In the genomic region with DNA sequence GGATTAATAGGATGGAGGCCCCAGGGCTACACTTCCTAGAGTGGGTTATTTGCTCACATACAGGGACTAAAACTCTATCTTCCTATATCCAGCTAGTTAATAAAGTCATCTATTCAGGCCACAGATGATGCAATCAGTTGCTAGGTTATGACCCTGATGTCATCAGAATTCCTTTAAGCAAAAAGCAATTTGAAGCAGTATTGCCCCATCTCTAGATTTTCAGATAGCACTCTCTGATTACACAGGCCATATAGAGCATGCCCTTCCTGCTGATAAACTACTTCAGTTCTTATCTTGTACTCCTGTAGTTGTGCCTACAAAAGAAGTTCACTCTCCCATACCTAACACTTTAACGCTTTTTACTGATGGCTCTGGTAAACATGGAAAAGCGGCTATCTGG, we compare ENCODE assay signal across 1 cellular context.
TF ChIP-seq lines count a peak whose summit lies in the region.

No MANE protein-coding gene starts in this region.

TF ChIP-seq in K562, 482 proteins besides CTCF, POLR2A, EP300 and RAD21 (continued from another document and continues in another):
- TF ChIP-seq, protein P1, sequence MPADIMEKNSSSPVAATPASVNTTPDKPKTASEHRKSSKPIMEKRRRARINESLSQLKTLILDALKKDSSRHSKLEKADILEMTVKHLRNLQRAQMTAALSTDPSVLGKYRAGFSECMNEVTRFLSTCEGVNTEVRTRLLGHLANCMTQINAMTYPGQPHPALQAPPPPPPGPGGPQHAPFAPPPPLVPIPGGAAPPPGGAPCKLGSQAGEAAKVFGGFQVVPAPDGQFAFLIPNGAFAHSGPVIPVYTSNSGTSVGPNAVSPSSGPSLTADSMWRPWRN (IDR thresholded peaks at IDR 0.05; ENCODE audit: low read depth): 0 out of 2 replicates have a peak, but pooled peaks have one; percentile 21
- TF ChIP-seq, protein P2, sequence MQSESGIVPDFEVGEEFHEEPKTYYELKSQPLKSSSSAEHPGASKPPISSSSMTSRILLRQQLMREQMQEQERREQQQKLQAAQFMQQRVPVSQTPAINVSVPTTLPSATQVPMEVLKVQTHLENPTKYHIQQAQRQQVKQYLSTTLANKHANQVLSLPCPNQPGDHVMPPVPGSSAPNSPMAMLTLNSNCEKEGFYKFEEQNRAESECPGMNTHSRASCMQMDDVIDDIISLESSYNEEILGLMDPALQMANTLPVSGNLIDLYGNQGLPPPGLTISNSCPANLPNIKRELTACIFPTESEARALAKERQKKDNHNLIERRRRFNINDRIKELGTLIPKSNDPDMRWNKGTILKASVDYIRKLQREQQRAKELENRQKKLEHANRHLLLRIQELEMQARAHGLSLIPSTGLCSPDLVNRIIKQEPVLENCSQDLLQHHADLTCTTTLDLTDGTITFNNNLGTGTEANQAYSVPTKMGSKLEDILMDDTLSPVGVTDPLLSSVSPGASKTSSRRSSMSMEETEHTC (IDR thresholded peaks at IDR 0.05): no peak
- TF ChIP-seq SRSF1 (IDR thresholded peaks at IDR 0.05; ENCODE audit: low read depth, low read length) (no peak), GABPB2 (CRISPR knock-in tag; conservative IDR thresholded peaks at IDR 0.05) (no peak), CBFA2T2 (conservative IDR thresholded peaks at IDR 0.05) (no peak), FOS (IDR thresholded peaks at IDR 0.05; ENCODE audit: extremely low read depth, insufficient read length) (no peak), PCBP1 (IDR thresholded peaks at IDR 0.05; ENCODE audit: low read depth, low read length, poor library complexity, severe bottlenecking) (no peak), KDM4B (IDR thresholded peaks at IDR 0.05; ENCODE audit: borderline replicate concordance in 2 of 2, low read depth in 1 of 2) (no peak), SMAD4 (CRISPR knock-in tag; conservative IDR thresholded peaks at IDR 0.05) (0 out of 2 replicates have a peak, but pooled peaks have one; percentile 27), ZNF134 (CRISPR knock-in tag; conservative IDR thresholded peaks at IDR 0.05) (no peak), TAF1 (IDR thresholded peaks at IDR 0.05; ENCODE audit: control insufficient read depth, extremely low read depth, insufficient read depth, low read length, severe bottlenecking) (no peak), SMARCB1 (IDR thresholded peaks at IDR 0.05; ENCODE audit: insufficient read length, low read depth) (no peak), ARNT (IDR thresholded peaks at IDR 0.05) (no peak), HMGN3 (IDR thresholded peaks at IDR 0.05; ENCODE audit: borderline replicate concordance, extremely low read depth, insufficient read length, low read depth, low read length) (no peak), NELFE (IDR thresholded peaks at IDR 0.05; ENCODE audit: insufficient read depth, insufficient read length) (no peak), ZNF408 (CRISPR knock-in tag; IDR thresholded peaks at IDR 0.05; ENCODE audit: low read depth) (no peak), ZSCAN32 (CRISPR knock-in tag; IDR thresholded peaks at IDR 0.05) (0 out of 2 replicates have a peak, but pooled peaks have one; percentile 30), RAD51 (IDR thresholded peaks at IDR 0.05; ENCODE audit: borderline replicate concordance, low read depth) (no peak), TEAD2 (tag; IDR thresholded peaks at IDR 0.05) (no peak), NONO (IDR thresholded peaks at IDR 0.05; ENCODE audit: low read depth in 2 of 2, low read length in 1 of 2) (no peak), PTRF (tag; IDR thresholded peaks at IDR 0.05) (no peak), HOXB6 (CRISPR knock-in tag; IDR thresholded peaks at IDR 0.05; ENCODE audit: borderline replicate concordance) (no peak), SAFB2 (IDR thresholded peaks at IDR 0.05; ENCODE audit: borderline replicate concordance, low read depth, low read length, severe bottlenecking) (no peak), CBX3 (IDR thresholded peaks at IDR 0.05; ENCODE audit: borderline replicate concordance in 1 of 2, low read length in 2 of 2) (no peak), CEBPG (CRISPR knock-in tag; IDR thresholded peaks at IDR 0.05) (no peak), CEBPG (tag; conservative IDR thresholded peaks at IDR 0.05 in 1 of 2, IDR thresholded peaks at IDR 0.05 in 1 of 2) (peak; percentile 93 to 95), NR2C2 (CRISPR knock-in tag; IDR thresholded peaks at IDR 0.05) (no peak), NR2C2 (tag; IDR thresholded peaks at IDR 0.05) (no peak), ATF7 (IDR thresholded peaks at IDR 0.05) (peak; percentile 64), TAL1 (IDR thresholded peaks at IDR 0.05) (peak; percentile 45), RBM25 (IDR thresholded peaks at IDR 0.05; ENCODE audit: low read depth, low read length, severe bottlenecking) (no peak), RUNX1 (IDR thresholded peaks at IDR 0.05; ENCODE audit: low read depth) (no peak), ZNF253 (CRISPR knock-in tag; conservative IDR thresholded peaks at IDR 0.05) (no peak), TEAD4 (IDR thresholded peaks at IDR 0.05; ENCODE audit: low read length) (no peak), TEAD4 (CRISPR knock-in tag; IDR thresholded peaks at IDR 0.05; ENCODE audit: borderline replicate concordance) (no peak), KLF10 (CRISPR knock-in tag; IDR thresholded peaks at IDR 0.05) (no peak), STAG1 (CRISPR knock-in tag; IDR thresholded peaks at IDR 0.05; ENCODE audit: borderline replicate concordance) (no peak), CHD2 (IDR thresholded peaks at IDR 0.05; ENCODE audit: low read depth, low read length) (no peak)
- TF ChIP-seq, protein P3, sequence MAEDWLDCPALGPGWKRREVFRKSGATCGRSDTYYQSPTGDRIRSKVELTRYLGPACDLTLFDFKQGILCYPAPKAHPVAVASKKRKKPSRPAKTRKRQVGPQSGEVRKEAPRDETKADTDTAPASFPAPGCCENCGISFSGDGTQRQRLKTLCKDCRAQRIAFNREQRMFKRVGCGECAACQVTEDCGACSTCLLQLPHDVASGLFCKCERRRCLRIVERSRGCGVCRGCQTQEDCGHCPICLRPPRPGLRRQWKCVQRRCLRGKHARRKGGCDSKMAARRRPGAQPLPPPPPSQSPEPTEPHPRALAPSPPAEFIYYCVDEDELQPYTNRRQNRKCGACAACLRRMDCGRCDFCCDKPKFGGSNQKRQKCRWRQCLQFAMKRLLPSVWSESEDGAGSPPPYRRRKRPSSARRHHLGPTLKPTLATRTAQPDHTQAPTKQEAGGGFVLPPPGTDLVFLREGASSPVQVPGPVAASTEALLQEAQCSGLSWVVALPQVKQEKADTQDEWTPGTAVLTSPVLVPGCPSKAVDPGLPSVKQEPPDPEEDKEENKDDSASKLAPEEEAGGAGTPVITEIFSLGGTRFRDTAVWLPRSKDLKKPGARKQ (CRISPR knock-in tag; IDR thresholded peaks at IDR 0.05): no peak
- TF ChIP-seq, protein P4, sequence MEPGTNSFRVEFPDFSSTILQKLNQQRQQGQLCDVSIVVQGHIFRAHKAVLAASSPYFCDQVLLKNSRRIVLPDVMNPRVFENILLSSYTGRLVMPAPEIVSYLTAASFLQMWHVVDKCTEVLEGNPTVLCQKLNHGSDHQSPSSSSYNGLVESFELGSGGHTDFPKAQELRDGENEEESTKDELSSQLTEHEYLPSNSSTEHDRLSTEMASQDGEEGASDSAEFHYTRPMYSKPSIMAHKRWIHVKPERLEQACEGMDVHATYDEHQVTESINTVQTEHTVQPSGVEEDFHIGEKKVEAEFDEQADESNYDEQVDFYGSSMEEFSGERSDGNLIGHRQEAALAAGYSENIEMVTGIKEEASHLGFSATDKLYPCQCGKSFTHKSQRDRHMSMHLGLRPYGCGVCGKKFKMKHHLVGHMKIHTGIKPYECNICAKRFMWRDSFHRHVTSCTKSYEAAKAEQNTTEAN (CRISPR knock-in tag; IDR thresholded peaks at IDR 0.05): no peak
- TF ChIP-seq, protein P5, sequence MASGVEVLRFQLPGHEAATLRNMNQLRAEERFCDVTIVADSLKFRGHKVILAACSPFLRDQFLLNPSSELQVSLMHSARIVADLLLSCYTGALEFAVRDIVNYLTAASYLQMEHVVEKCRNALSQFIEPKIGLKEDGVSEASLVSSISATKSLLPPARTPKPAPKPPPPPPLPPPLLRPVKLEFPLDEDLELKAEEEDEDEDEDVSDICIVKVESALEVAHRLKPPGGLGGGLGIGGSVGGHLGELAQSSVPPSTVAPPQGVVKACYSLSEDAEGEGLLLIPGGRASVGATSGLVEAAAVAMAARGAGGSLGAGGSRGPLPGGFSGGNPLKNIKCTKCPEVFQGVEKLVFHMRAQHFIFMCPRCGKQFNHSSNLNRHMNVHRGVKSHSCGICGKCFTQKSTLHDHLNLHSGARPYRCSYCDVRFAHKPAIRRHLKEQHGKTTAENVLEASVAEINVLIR (CRISPR knock-in tag; IDR thresholded peaks at IDR 0.05): no peak
- TF ChIP-seq, protein P6, sequence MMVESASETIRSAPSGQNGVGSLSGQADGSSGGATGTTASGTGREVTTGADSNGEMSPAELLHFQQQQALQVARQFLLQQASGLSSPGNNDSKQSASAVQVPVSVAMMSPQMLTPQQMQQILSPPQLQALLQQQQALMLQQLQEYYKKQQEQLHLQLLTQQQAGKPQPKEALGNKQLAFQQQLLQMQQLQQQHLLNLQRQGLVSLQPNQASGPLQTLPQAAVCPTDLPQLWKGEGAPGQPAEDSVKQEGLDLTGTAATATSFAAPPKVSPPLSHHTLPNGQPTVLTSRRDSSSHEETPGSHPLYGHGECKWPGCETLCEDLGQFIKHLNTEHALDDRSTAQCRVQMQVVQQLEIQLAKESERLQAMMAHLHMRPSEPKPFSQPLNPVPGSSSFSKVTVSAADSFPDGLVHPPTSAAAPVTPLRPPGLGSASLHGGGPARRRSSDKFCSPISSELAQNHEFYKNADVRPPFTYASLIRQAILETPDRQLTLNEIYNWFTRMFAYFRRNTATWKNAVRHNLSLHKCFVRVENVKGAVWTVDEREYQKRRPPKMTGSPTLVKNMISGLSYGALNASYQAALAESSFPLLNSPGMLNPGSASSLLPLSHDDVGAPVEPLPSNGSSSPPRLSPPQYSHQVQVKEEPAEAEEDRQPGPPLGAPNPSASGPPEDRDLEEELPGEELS (CRISPR knock-in tag; IDR thresholded peaks at IDR 0.05; ENCODE audit: borderline replicate concordance): no peak
- TF ChIP-seq, protein P7, sequence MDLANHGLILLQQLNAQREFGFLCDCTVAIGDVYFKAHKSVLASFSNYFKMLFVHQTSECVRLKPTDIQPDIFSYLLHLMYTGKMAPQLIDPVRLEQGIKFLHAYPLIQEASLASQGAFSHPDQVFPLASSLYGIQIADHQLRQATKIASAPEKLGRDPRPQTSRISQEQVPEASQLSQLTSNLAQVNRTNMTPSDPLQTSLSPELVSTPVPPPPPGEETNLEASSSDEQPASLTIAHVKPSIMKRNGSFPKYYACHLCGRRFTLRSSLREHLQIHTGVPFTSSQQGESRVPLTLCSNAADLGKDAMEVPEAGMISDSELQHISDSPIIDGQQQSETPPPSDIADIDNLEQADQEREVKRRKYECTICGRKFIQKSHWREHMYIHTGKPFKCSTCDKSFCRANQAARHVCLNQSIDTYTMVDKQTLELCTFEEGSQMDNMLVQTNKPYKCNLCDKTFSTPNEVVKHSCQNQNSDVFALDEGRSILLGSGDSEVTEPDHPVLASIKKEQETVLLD (IDR thresholded peaks at IDR 0.05): no peak
- TF ChIP-seq, protein P8, sequence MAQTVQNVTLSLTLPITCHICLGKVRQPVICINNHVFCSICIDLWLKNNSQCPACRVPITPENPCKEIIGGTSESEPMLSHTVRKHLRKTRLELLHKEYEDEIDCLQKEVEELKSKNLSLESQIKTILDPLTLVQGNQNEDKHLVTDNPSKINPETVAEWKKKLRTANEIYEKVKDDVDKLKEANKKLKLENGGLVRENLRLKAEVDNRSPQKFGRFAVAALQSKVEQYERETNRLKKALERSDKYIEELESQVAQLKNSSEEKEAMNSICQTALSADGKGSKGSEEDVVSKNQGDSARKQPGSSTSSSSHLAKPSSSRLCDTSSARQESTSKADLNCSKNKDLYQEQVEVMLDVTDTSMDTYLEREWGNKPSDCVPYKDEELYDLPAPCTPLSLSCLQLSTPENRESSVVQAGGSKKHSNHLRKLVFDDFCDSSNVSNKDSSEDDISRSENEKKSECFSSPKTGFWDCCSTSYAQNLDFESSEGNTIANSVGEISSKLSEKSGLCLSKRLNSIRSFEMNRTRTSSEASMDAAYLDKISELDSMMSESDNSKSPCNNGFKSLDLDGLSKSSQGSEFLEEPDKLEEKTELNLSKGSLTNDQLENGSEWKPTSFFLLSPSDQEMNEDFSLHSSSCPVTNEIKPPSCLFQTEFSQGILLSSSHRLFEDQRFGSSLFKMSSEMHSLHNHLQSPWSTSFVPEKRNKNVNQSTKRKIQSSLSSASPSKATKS (CRISPR knock-in tag; IDR thresholded peaks at IDR 0.05): no peak
- TF ChIP-seq, protein P9, sequence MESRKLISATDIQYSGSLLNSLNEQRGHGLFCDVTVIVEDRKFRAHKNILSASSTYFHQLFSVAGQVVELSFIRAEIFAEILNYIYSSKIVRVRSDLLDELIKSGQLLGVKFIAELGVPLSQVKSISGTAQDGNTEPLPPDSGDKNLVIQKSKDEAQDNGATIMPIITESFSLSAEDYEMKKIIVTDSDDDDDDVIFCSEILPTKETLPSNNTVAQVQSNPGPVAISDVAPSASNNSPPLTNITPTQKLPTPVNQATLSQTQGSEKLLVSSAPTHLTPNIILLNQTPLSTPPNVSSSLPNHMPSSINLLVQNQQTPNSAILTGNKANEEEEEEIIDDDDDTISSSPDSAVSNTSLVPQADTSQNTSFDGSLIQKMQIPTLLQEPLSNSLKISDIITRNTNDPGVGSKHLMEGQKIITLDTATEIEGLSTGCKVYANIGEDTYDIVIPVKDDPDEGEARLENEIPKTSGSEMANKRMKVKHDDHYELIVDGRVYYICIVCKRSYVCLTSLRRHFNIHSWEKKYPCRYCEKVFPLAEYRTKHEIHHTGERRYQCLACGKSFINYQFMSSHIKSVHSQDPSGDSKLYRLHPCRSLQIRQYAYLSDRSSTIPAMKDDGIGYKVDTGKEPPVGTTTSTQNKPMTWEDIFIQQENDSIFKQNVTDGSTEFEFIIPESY (CRISPR knock-in tag; IDR thresholded peaks at IDR 0.05): no peak
- TF ChIP-seq, protein P10, sequence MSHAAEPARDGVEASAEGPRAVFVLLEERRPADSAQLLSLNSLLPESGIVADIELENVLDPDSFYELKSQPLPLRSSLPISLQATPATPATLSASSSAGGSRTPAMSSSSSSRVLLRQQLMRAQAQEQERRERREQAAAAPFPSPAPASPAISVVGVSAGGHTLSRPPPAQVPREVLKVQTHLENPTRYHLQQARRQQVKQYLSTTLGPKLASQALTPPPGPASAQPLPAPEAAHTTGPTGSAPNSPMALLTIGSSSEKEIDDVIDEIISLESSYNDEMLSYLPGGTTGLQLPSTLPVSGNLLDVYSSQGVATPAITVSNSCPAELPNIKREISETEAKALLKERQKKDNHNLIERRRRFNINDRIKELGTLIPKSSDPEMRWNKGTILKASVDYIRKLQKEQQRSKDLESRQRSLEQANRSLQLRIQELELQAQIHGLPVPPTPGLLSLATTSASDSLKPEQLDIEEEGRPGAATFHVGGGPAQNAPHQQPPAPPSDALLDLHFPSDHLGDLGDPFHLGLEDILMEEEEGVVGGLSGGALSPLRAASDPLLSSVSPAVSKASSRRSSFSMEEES (CRISPR knock-in tag; IDR thresholded peaks at IDR 0.05): no peak
- TF ChIP-seq, protein P11, sequence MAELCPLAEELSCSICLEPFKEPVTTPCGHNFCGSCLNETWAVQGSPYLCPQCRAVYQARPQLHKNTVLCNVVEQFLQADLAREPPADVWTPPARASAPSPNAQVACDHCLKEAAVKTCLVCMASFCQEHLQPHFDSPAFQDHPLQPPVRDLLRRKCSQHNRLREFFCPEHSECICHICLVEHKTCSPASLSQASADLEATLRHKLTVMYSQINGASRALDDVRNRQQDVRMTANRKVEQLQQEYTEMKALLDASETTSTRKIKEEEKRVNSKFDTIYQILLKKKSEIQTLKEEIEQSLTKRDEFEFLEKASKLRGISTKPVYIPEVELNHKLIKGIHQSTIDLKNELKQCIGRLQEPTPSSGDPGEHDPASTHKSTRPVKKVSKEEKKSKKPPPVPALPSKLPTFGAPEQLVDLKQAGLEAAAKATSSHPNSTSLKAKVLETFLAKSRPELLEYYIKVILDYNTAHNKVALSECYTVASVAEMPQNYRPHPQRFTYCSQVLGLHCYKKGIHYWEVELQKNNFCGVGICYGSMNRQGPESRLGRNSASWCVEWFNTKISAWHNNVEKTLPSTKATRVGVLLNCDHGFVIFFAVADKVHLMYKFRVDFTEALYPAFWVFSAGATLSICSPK (IDR thresholded peaks at IDR 0.05; ENCODE audit: borderline replicate concordance): no peak
